ENCODE assay signal across 4 cellular contexts in the genomic region with DNA sequence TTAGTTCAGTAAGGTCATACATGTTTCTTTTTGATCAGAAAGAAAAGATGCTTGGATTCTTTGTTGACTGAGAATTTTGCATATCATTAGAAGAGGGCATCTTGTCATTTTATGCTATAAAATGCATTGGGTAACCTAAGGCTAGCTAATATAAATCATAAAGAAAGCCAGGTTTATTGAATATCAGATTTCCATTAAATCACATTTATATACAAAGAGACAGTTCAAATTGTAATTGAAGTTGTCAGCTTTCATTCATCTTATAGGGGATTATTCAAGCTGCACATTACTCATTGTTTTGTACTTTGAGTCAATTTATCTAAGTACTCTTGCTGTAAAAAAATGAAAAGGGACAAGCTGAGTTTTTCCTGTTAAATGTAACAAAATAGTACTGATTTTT.
"Had no signal": no experiment of that assay in that cellular context is flagged by ENCODE, and none has a peak within 500 bp of the region (broad histone marks: within the 10 kb centered on the region; RNA-seq: fewer than 3 reads in every experiment).

No MANE protein-coding gene starts in this region.

- DNase-seq: GM23248, GOT3, H7, IMR-90 had no signal
